ENCODE assay signal across 2 cellular contexts in genomic region chr14:79019898-79020297, GRCh38.
DNase-seq lines count a peak whose midpoint lies in the region; ATAC-seq, FAIRE-seq and TF ChIP-seq lines count a peak whose summit lies in the region.
"Not testable (repeated sequence)": the region's sequence is repeated elsewhere in the genome, so short reads cannot be mapped to it uniquely, and the experiment has no call there.

No MANE protein-coding gene starts in this region.

- H3K9ac ChIP-seq in HepG2 (ENCODE audit: insufficient read depth, low read depth, low read length); parathyroid adenoma: not testable (repeated sequence)

- not testable (repeated sequence) for H3K27ac ChIP-seq in HepG2 (ENCODE audit: extremely low read length, insufficient read depth, low read length)
- peak overlapping the region; percentile 94 for H3K27ac ChIP-seq in parathyroid adenoma

- H3K9me3 ChIP-seq in HepG2 (ENCODE audit: low read length): peaks cover 12% of the 10 kb centered on the region; the same call in 1 of the 2 replicates
- not testable (repeated sequence) for H3K9me3 ChIP-seq in parathyroid adenoma (ENCODE audit: control insufficient read depth, low read length)

- POLR2A ChIA-PET in HepG2 (lab: Yijun Ruan, JAX): not testable (repeated sequence)

- intact Hi-C loops in HepG2 (cut with micrococcal nuclease; ENCODE audit: unreplicated experiment): not testable (repeated sequence)

- not testable (repeated sequence) for H3K4me3 ChIP-seq in HepG2 (replicated peaks in 1 of 3; ENCODE audit: insufficient read depth in 1 of 3, low read depth in 2 of 3, low read length in 3 of 3); parathyroid adenoma (ENCODE audit: low read depth, low read length)

- H3K27me3 ChIP-seq in HepG2 (ENCODE audit: control insufficient read depth in 1 of 2, insufficient read depth in 2 of 2, low read length in 2 of 2); parathyroid adenoma (ENCODE audit: control insufficient read depth, insufficient read depth, low read length): not testable (repeated sequence)

- not testable (repeated sequence) for TF ChIP-seq RAD21 in HepG2 (CRISPR knock-in tag; IDR thresholded peaks at IDR 0.05)

- in situ Hi-C loops in HepG2 (cut with HindIII; ENCODE audit: extremely low pct_ligation_motif_present, low pct_unique_long_range_greater_than_20kb): not testable (repeated sequence)

- ATAC-seq in HepG2: not testable (repeated sequence)

- not testable (repeated sequence) for H3K4me1 ChIP-seq in HepG2 (ENCODE audit: insufficient read depth, low read length)
- H3K4me1 ChIP-seq in parathyroid adenoma: peaks cover 50% of the 10 kb centered on the region

- TF ChIP-seq POLR2A in HepG2 (IDR thresholded peaks at IDR 0.05; ENCODE audit: insufficient read depth in 1 of 2, low read depth in 2 of 2, low read length in 2 of 2): not testable (repeated sequence)

- WGBS in HepG2 (ENCODE audit: low lambda C conversion rate): 8% methylated on average over 1 of the region's 1 CpG

- CTCF ChIA-PET in HepG2 (lab: Yijun Ruan, JAX; ENCODE audit: low intra/inter-chr PET ratio, low total read pairs): not testable (repeated sequence)

- H3K79me2 ChIP-seq in HepG2 (ENCODE audit: insufficient read depth, low read length); parathyroid adenoma: not testable (repeated sequence)

- not testable (repeated sequence) for H2AFZ ChIP-seq in HepG2 (ENCODE audit: low read length)
- peak overlapping the region; percentile 23 for H2AFZ ChIP-seq in parathyroid adenoma

- not testable (repeated sequence) for H3K36me3 ChIP-seq in HepG2 (replicated peaks in 1 of 2; ENCODE audit: control insufficient read depth in 1 of 2, insufficient read depth in 2 of 2, low read length in 2 of 2); parathyroid adenoma (ENCODE audit: control insufficient read depth, insufficient read depth, low read length)

- TF ChIP-seq EP300 in HepG2 (IDR thresholded peaks at IDR 0.05; ENCODE audit: low read depth in 2 of 2, low read length in 2 of 2); HepG2 (CRISPR knock-in tag; IDR thresholded peaks at IDR 0.05; ENCODE audit: borderline replicate concordance): not testable (repeated sequence)

- FAIRE-seq in HepG2 (lab: Jason Lieb, UNC): not testable (repeated sequence)

- BruUV-seq in HepG2 (replicated peaks; lab: Mats Ljungman, UMichigan): not testable (repeated sequence)

- H4K20me1 ChIP-seq in HepG2 (ENCODE audit: insufficient read depth, low read length): not testable (repeated sequence)

- not testable (repeated sequence) for TF ChIP-seq CTCF in HepG2 (CRISPR knock-in tag; IDR thresholded peaks at IDR 0.05); parathyroid adenoma (IDR thresholded peaks at IDR 0.05)

- DNase-seq in HepG2 (ENCODE audit: low spot score): not testable (repeated sequence)

- not testable (repeated sequence) for H3K4me2 ChIP-seq in HepG2 (ENCODE audit: low read depth, low read length); parathyroid adenoma (ENCODE audit: low read length)

TF ChIP-seq in HepG2, 621 proteins besides CTCF, POLR2A, EP300 and RAD21:
- TF ChIP-seq PCBP1 (IDR thresholded peaks at IDR 0.05; ENCODE audit: borderline replicate concordance, low read depth, low read length) (peak; percentile 78; the same call in 1 of the 2 replicates), HNRNPK (IDR thresholded peaks at IDR 0.05; ENCODE audit: low read depth, low read length, poor library complexity, severe bottlenecking) (peak; percentile 83)
